In the genomic region with DNA sequence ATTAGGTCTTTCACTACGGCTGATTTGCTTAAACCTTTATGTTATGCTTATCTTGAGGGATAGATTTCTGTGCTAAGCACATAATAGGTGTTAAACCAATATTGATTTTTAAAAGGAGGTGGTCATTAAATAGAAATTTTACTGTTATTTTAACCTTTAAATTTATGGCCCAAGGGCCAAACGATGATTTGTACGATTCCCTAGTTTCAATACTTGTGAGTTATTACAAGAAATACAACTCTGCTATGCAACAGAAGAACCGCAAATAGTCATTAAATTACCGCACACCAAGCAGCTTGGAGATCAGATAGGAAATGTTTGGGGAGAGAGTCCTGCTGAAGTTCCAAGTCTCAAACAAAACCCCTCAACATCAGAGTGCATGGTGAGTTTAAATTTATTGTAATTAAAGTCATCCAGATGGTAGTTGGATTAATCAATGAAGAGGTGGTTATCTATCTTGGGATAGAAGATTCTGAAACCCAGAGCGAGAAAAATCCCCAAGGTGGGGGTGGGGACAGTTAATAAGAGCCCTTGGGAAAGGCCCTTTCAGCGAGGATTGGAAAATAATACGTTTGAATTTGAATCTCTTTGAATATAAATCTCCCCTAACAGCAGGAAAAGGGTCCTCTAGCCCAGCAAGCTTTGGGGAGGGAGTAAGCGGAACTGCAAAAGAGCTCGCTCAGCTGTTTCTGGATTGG, we compare ENCODE assay signal across 8 cellular contexts. TPM values are rescaled to one million over a fixed set of nuclear protein-coding genes. Genes with fewer than 3 reads are reported as not detected.
A peak's percentile ranks its signal among the peaks of the same experiment; 100 is the strongest.
DNase-seq lines count a peak whose midpoint lies in the region; ATAC-seq and TF ChIP-seq lines count a peak whose summit lies in the region.

No MANE protein-coding gene starts in this region.

- no peaks in the 10 kb centered on the region for H3K9me1 ChIP-seq in IMR-90 (ENCODE audit: insufficient read depth, low read length)

- H4K8ac ChIP-seq in IMR-90 (ENCODE audit: low read depth in 2 of 2, low read length in 2 of 2) = peak overlapping the region; percentile 74 to 91

- CTCF ChIA-PET in IMR-90 (lab: Yijun Ruan, JAX) = interaction anchor here (0.6 to 1.3 kb wide), 2 partner anchors 11 to 76 kb away, joined by 3 read pairs; no protein-coding TSS in a partner anchor

- H2AK9ac ChIP-seq in IMR-90 (replicated peaks; ENCODE audit: low read depth, low read length, poor library complexity) = no peak overlapping the region

- TF ChIP-seq POLR2A in IMR-90 (IDR thresholded peaks at IDR 0.05; ENCODE audit: low read depth, low read length) (no peak), gastroesophageal sphincter (IDR thresholded peaks at IDR 0.05) (no peak), gastrocnemius medialis (IDR thresholded peaks at IDR 0.05) (no peak)

- H3K27me3 ChIP-seq in IMR-90 (ENCODE audit: control insufficient read depth, insufficient read depth, low read length) (no peaks in the 10 kb centered on the region), gastroesophageal sphincter (no peaks in the 10 kb centered on the region), gastrocnemius medialis (no peaks in the 10 kb centered on the region)

- H3K4me3 ChIP-seq in IMR-90 (ENCODE audit: insufficient read depth, low read depth, low read length) (peak overlapping the region; percentile 79), gastroesophageal sphincter (peak overlapping the region; percentile 68 to 97), gastrocnemius medialis (peak overlapping the region; percentile 78 to 96 (median 89))

- POLR2A ChIA-PET in IMR-90 (lab: Charles Lee; ENCODE audit: unreplicated experiment) = no interaction called here

- H2AK5ac ChIP-seq in IMR-90 (ENCODE audit: low read depth, low read length) = no peak overlapping the region

- ATAC-seq in IMR-90 (ENCODE audit: low read depth) (no peak), gastroesophageal sphincter (peak; percentile 7), gastrocnemius medialis (peak in 1 of 2 donors; percentile 9), HG02981 (IDR thresholded peaks at IDR 0.05; ENCODE audit: unreplicated experiment) (no peak), HG03354 (IDR thresholded peaks at IDR 0.05; ENCODE audit: poor library complexity, severe bottlenecking, unreplicated experiment) (no peak)

- no peak overlapping the region for H2BK20ac ChIP-seq in IMR-90 (ENCODE audit: low read depth, low read length)

- H3K23ac ChIP-seq in IMR-90 (ENCODE audit: low read depth, low read length) = peak overlapping the region; percentile 19

- intact Hi-C loops in IMR-90 (cut with micrococcal nuclease) = loop anchor here (5.0 kb wide), 2 partner anchors 85 to 170 kb away; no protein-coding TSS in a partner anchor
- intact Hi-C loops in gastrocnemius medialis (cut with DNase I; ENCODE audit: low total_unique reads) = loop anchor here (2.0 to 5.0 kb wide), 3 partner anchors 147 to 365 kb away; a partner anchor contains a TSS

- H3K79me1 ChIP-seq in IMR-90 (ENCODE audit: low read depth in 1 of 2, low read length in 2 of 2) = peaks cover 7 to 22% of the 10 kb centered on the region in 2 experiments; a peak in 3 of 4 replicates

- H3K18ac ChIP-seq in IMR-90 (ENCODE audit: low read depth, low read length) = peak overlapping the region; percentile 21; the same call in 1 of the 2 replicates

- in situ Hi-C loops in IMR-90 (cut with MboI; ENCODE audit: low sequenced_read_pairs) (no loop called here), gastrocnemius medialis (cut with MboI; ENCODE audit: low sequenced_read_pairs in 4 of 4) (loop anchor here in 1 of 4 donors (10.0 to 25.0 kb wide), 2 partner anchors 143 to 305 kb away; a partner anchor contains a TSS)

- no peak for TF ChIP-seq RAD21 in IMR-90 (IDR thresholded peaks at IDR 0.05; ENCODE audit: low read length)

- DNase-seq in DMS79 (lab: John Stamatoyannopoulos, UW) (peak; percentile 25), IMR-90 (no peak), gastrocnemius medialis (no peak), RPMI8226 (no peak)

- H4K5ac ChIP-seq in IMR-90 (ENCODE audit: low read depth, low read length) = peak overlapping the region; percentile 70

- 0 out of 2 replicates have a peak overlapping the region, but pooled peaks have one; percentile 2 for H4K91ac ChIP-seq in IMR-90 (ENCODE audit: insufficient read depth, low read depth, low read length)

- dilution Hi-C loops in IMR-90 (cut with HindIII; ENCODE audit: low sequenced_read_pairs, unreplicated experiment) = no loop called here

- WGBS in IMR-90 (ENCODE audit: extremely low coverage in 2 of 2, insufficient read length in 1 of 2), 2 experiments = 0% methylated on average over 1 of the region's 10 CpGs; no CpG with 5 or more reads in 1 of the 2 experiments
- 6 to 8% methylated on average over 10 of the region's 10 CpGs for WGBS in gastroesophageal sphincter (ENCODE audit: low coverage in 1 of 2), 2 donors

- H2BK15ac ChIP-seq in IMR-90 (ENCODE audit: low read depth, low read length) = no peak overlapping the region

- H3K9ac ChIP-seq in IMR-90 (ENCODE audit: low read depth, low read length) = peak overlapping the region; percentile 82

- H2BK120ac ChIP-seq in IMR-90 (ENCODE audit: low read depth, low read length) = no peak overlapping the region

- H3K14ac ChIP-seq in IMR-90 (replicated peaks; ENCODE audit: low read depth, low read length) = peak overlapping the region; percentile 34

- TF ChIP-seq CTCF in IMR-90 (conservative IDR thresholded peaks at IDR 0.05; ENCODE audit: low read depth, low read length) (no peak), VCaP (conservative IDR thresholded peaks at IDR 0.05) (no peak), gastroesophageal sphincter (IDR thresholded peaks at IDR 0.05) (no peak), gastrocnemius medialis (IDR thresholded peaks at IDR 0.05 in 4 of 5, conservative IDR thresholded peaks at IDR 0.05 in 1 of 5) (no peak)

- peak overlapping the region; percentile 8 for H2BK5ac ChIP-seq in IMR-90 (ENCODE audit: low read depth, low read length, poor library complexity, severe bottlenecking)

- H3K36me3 ChIP-seq in IMR-90 (ENCODE audit: control insufficient read depth, insufficient read depth, low read length) (no peaks in the 10 kb centered on the region), gastroesophageal sphincter (no peaks in the 10 kb centered on the region), gastrocnemius medialis (no peaks in the 10 kb centered on the region)

- peak overlapping the region; percentile 79 for H2AFZ ChIP-seq in IMR-90 (replicated peaks; ENCODE audit: low read length, poor library complexity)

- peak overlapping the region; percentile 91 for H3K4me2 ChIP-seq in IMR-90 (ENCODE audit: low read depth, low read length)

- BruUV-seq in IMR-90 (replicated peaks; lab: Mats Ljungman, UMichigan) = no TSS peak

- H4K20me1 ChIP-seq in IMR-90 (ENCODE audit: insufficient read depth, low read length) = no peaks in the 10 kb centered on the region

- TF ChIP-seq EP300 in gastroesophageal sphincter (IDR thresholded peaks at IDR 0.05) = no peak

- peak overlapping the region; percentile 57 for H3K56ac ChIP-seq in IMR-90 (ENCODE audit: extremely low read depth, insufficient read depth, low read length)

- H3K4me1 ChIP-seq in IMR-90 (ENCODE audit: control insufficient read depth, insufficient read depth, low read length) = peaks cover 2% of the 10 kb centered on the region; the same call in 1 of the 2 replicates
- H3K4me1 ChIP-seq in gastroesophageal sphincter = peaks cover 0 to 31% (median 0%) of the 10 kb centered on the region in 3 donors
- peaks cover 18 to 19% of the 10 kb centered on the region in 2 donors for H3K4me1 ChIP-seq in gastrocnemius medialis

- peak overlapping the region; percentile 32 for H3K4ac ChIP-seq in IMR-90 (ENCODE audit: low read depth, low read length)

- H3K9me3 ChIP-seq in IMR-90 (ENCODE audit: control insufficient read depth, insufficient read depth, low read length) = no peaks in the 10 kb centered on the region
- H3K9me3 ChIP-seq in gastroesophageal sphincter = no peaks in the 10 kb centered on the region
- H3K9me3 ChIP-seq in gastrocnemius medialis = no peaks in the 10 kb centered on the region

- H3K27ac ChIP-seq in IMR-90 (ENCODE audit: insufficient read depth, low read length) (peak overlapping the region; percentile 67), VCaP (peak overlapping the region; percentile 58; the same call in 1 of the 2 replicates), gastroesophageal sphincter (peak overlapping the region; percentile 44 to 99 (median 96)), gastrocnemius medialis (peak overlapping the region; percentile 81 to 92 (median 90))

TF ChIP-seq in IMR-90, 13 proteins besides CTCF, POLR2A, EP300 and RAD21:
- TF ChIP-seq SMC3 (IDR thresholded peaks at IDR 0.05; ENCODE audit: low read depth, low read length) = no peak
- TF ChIP-seq MAFK (IDR thresholded peaks at IDR 0.05; ENCODE audit: low read depth, low read length) = peak; percentile 67; the same call in 1 of the 2 replicates
- no peak for TF ChIP-seq FOS (IDR thresholded peaks at IDR 0.05; ENCODE audit: low read depth, low read length)
- TF ChIP-seq CHD1 (IDR thresholded peaks at IDR 0.05; ENCODE audit: low read depth, low read length) = no peak
- no peak for TF ChIP-seq NFE2L2 (IDR thresholded peaks at IDR 0.05; ENCODE audit: low read depth, low read length)
- TF ChIP-seq BHLHE40 (IDR thresholded peaks at IDR 0.05; ENCODE audit: low read depth, low read length) = no peak
- TF ChIP-seq CEBPB (IDR thresholded peaks at IDR 0.05; ENCODE audit: low read depth, low read length) = no peak

RNA-seq across cellular contexts. Expression of a gene that starts 0.8 kb away (rescaled TPM):
- total RNA-seq in IMR-90 (2012; rRNA removed) (15.6 and 21.1 TPM in 2 replicates), gastroesophageal sphincter (10 to 100 TPM; 19.8 to 29.0 (median 22.7) TPM), gastrocnemius medialis (10 to 100 TPM in 3 of 4 donors, 1 to 10 TPM in 1; 7.5 to 17.2 (median 13.1) TPM)
- polyA plus RNA-seq in IMR-90 (2012; rRNA removed) = 5.3 and 5.9 TPM in 2 replicates
- 1.2 and 4.4 TPM in 2 replicates for polyA plus RNA-seq in IMR-90 (2012; cell fraction: cytosol; rRNA removed)
- 1.4 and 12.8 TPM in 2 replicates for polyA plus RNA-seq in IMR-90 (2012; cell fraction: nucleus; rRNA removed; ENCODE audit: low replicate concordance)
